Comparison of ENCODE assay signal across 30 cellular contexts in the genomic region with DNA sequence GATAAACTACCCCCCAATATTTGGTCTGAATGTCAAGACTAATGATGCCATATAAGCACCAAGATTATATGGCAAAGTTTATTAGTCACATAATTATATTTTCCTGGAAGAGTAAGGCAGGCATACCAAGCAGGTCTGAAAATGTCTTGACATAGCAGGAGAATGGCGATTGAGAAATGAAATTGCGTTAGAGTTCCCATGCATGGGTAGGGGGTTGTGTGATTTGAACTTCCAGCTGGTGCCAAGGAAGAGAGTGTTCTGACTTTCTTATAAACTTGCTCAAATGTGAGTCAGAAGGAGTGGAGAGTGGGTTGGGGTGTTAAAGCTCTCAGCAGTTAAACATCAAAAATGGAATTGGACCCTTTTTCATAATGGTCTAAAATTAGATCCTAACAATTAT.
"Had no signal": no experiment of that assay in that cellular context is flagged by ENCODE, and none has a peak within 500 bp of the region (broad histone marks: within the 10 kb centered on the region; RNA-seq: fewer than 3 reads in every experiment).

No MANE protein-coding gene starts in this region.

- H3K27ac ChIP-seq: body of pancreas, brain microvascular endothelial cell, breast epithelium, VCaP had no signal

- H3K9me3 ChIP-seq: body of pancreas, breast epithelium had no signal

- DNase-seq: activated B cell treated with CpG ODN at 0.5 μM for 24 hours; activated CD4-positive, alpha-beta memory T cell treated with anti-CD3 and anti-CD28 coated beads for 36 hours; activated CD4-positive, alpha-beta T cell treated with anti-CD3 and anti-CD28 coated beads for 4 hours; activated CD4-positive, alpha-beta T cell treated with anti-CD3 and anti-CD28 coated beads, Interleukin-2, amount 10 ng/mL, durations not matched to agents 24 days and 14 days; activated CD4-positive, alpha-beta T cell treated with anti-CD3 and anti-CD28 coated beads, Interleukin-2, amount 50 U/mL, for 1 hour; activated CD4-positive, alpha-beta T cell treated with anti-CD3 and anti-CD28 coated beads, Interleukin-2, amount 50 U/mL, for 4 hours; activated CD4-positive, CD25-positive, alpha-beta regulatory T cell treated with anti-CD3 and anti-CD28 coated beads, Interleukin-2, amount 50 U/mL, for 72 hours; activated CD8-positive, alpha-beta memory T cell treated with anti-CD3 and anti-CD28 coated beads, Interleukin-2, amount 50 U/mL, for 4 hours; activated CD8-positive, alpha-beta T cell treated with anti-CD3 and anti-CD28 coated beads for 36 hours; activated effector memory CD4-positive, alpha-beta T cell treated with Interleukin-2 at 50 U/mL for 16 hours; activated gamma-delta T cell; activated naive CD4-positive, alpha-beta T cell treated with anti-CD3 and anti-CD28 coated beads, Interleukin-2, amount 10 ng/mL, durations not matched to agents 7 days and 5 days; activated naive CD4-positive, alpha-beta T cell treated with Interleukin-2 at 50 U/mL for 16 hours; activated naive CD8-positive, alpha-beta T cell treated with anti-CD3 and anti-CD28 coated beads, Interleukin-2, amount 10 ng/mL, durations not matched to agents 7 days and 5 days; activated naive CD8-positive, alpha-beta T cell treated with anti-CD3 and anti-CD28 coated beads, Interleukin-2, amount 50 U/mL, for 24 hours; activated T-cell treated with anti-CD3 and anti-CD28 coated beads for 4 hours; activated T-cell treated with anti-CD3 and anti-CD28 coated beads, Interleukin-2, amount 50 U/mL, for 1 hour; activated T-cell treated with anti-CD3 and anti-CD28 coated beads, Interleukin-2, amount 50 U/mL, for 4 hours; activated T-cell treated with anti-CD3 and anti-CD28 coated beads, Interleukin-2, amount 50 U/mL, for 72 hours; amniotic stem cell; aorta; body of pancreas; brain microvascular endothelial cell; central memory CD4-positive, alpha-beta T cell; T-helper 1 cell; T-helper 2 cell; T-helper 9 cell had no signal

- ATAC-seq: activated CD8-positive, alpha-beta T cell treated with anti-CD3 and anti-CD28 coated beads for 36 hours; activated naive CD8-positive, alpha-beta T cell treated with anti-CD3 and anti-CD28 coated beads, Interleukin-2, amount 50 U/mL, for 24 hours; activated T-cell treated with anti-CD3 and anti-CD28 coated beads, Interleukin-2, amount 50 U/mL, for 4 hours; activated T-cell treated with anti-CD3 and anti-CD28 coated beads, Interleukin-2, amount 50 U/mL, for 72 hours; activated T-helper 17 cell treated with anti-CD3 and anti-CD28 coated beads, Interleukin-2, amount 50 U/mL, for 72 hours; body of pancreas had no signal

- H3K4me1 ChIP-seq: body of pancreas, breast epithelium had no signal

- H3K27me3 ChIP-seq: body of pancreas, brain microvascular endothelial cell, breast epithelium had no signal

- H3K4me3 ChIP-seq: body of pancreas, breast epithelium had no signal

- H3K36me3 ChIP-seq: brain microvascular endothelial cell, breast epithelium had no signal
